ENCODE assay signal across 22 cellular contexts in the genomic region with DNA sequence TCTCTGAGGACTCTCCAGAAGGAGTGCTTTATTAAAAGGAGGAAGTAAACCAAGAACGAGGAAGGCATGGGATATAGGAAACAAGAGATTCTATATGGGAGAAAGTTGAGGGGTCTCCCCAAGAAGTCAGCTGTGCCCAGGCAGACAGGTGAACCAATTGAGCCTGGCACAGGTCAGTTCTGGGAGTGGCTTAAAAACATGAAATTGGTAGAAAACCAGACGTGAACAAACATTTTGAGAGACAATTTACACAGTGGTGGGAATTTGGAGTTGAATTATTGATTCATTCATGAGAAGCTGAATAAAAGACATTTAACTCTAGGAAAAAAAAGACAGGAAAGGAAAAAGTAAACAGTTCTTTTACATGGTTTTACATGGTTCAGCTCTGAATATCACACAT. TPM values are rescaled to one million over a fixed set of nuclear protein-coding genes. Genes with fewer than 3 reads are reported as not detected.
A peak's percentile ranks its signal among the peaks of the same experiment; 100 is the strongest.
DNase-seq lines count a peak whose midpoint lies in the region; ATAC-seq, FAIRE-seq and TF ChIP-seq lines count a peak whose summit lies in the region.
"Had no signal": no experiment of that assay in that cellular context is flagged by ENCODE, and none has a peak within 500 bp of the region (broad histone marks: within the 10 kb centered on the region; RNA-seq: fewer than 3 reads in every experiment).

No MANE protein-coding gene starts in this region.

- no peak overlapping the region for H3K27ac ChIP-seq in right lobe of liver
- no peak overlapping the region for H3K27ac ChIP-seq in HepG2 (ENCODE audit: extremely low read length, insufficient read depth, low read length)
- H3K27ac ChIP-seq: BLaER1 had no signal

- TF ChIP-seq CTCF in right lobe of liver (IDR thresholded peaks at IDR 0.05) = no peak
- no peak for TF ChIP-seq CTCF in HepG2 (CRISPR knock-in tag; IDR thresholded peaks at IDR 0.05)

- CTCF ChIA-PET in HepG2 (lab: Yijun Ruan, JAX; ENCODE audit: low intra/inter-chr PET ratio, low total read pairs) = no interaction called here

- H3K9me3 ChIP-seq in right lobe of liver (no peaks in the 10 kb centered on the region), HepG2 (ENCODE audit: low read length) (no peaks in the 10 kb centered on the region)
- H3K9me3 ChIP-seq: BE2C, BLaER1 had no signal

- no peak overlapping the region for H3K4me3 ChIP-seq in right lobe of liver
- no peak overlapping the region for H3K4me3 ChIP-seq in HepG2 (replicated peaks in 1 of 3; ENCODE audit: insufficient read depth in 1 of 3, low read depth in 2 of 3, low read length in 3 of 3)
- H3K4me3 ChIP-seq: BLaER1 had no signal

- BruUV-seq in HepG2 (replicated peaks; lab: Mats Ljungman, UMichigan) = no TSS peak

- no peak for TF ChIP-seq RAD21 in HepG2 (CRISPR knock-in tag; IDR thresholded peaks at IDR 0.05)

- H3K36me3 ChIP-seq in right lobe of liver = no peaks in the 10 kb centered on the region
- H3K36me3 ChIP-seq in HepG2 (replicated peaks in 1 of 2; ENCODE audit: control insufficient read depth in 1 of 2, insufficient read depth in 2 of 2, low read length in 2 of 2) = no peaks in the 10 kb centered on the region
- H3K36me3 ChIP-seq: BE2C, BLaER1 had no signal

- H3K79me2 ChIP-seq in HepG2 (ENCODE audit: insufficient read depth, low read length) = no peaks in the 10 kb centered on the region

- no peak for TF ChIP-seq EP300 in HepG2 (IDR thresholded peaks at IDR 0.05; ENCODE audit: low read depth in 2 of 2, low read length in 2 of 2)
- TF ChIP-seq EP300 in HepG2 (CRISPR knock-in tag; IDR thresholded peaks at IDR 0.05; ENCODE audit: borderline replicate concordance) = no peak

- no peak overlapping the region for H2AFZ ChIP-seq in HepG2 (ENCODE audit: low read length)

- TF ChIP-seq POLR2A in right lobe of liver (IDR thresholded peaks at IDR 0.05) = no peak
- TF ChIP-seq POLR2A in HepG2 (IDR thresholded peaks at IDR 0.05; ENCODE audit: insufficient read depth in 1 of 2, low read depth in 2 of 2, low read length in 2 of 2) = no peak

- H3K9ac ChIP-seq in HepG2 (ENCODE audit: insufficient read depth, low read depth, low read length) = no peak overlapping the region
- H3K9ac ChIP-seq: BLaER1 had no signal

- peak; percentile 29 to 55 (median 42) for ATAC-seq in right lobe of liver
- ATAC-seq in HepG2 = no peak
- no peak for ATAC-seq in stimulated activated effector memory CD8-positive, alpha-beta T cell treated with anti-CD3 and anti-CD28 coated beads, Interleukin-12 subunit alpha, Interleukin-12 subunit beta, amount 100 ng/mL, for 72 hours

- WGBS in right lobe of liver (ENCODE audit: insufficient coverage, low coverage, low lambda C conversion rate, missing lambda C conversion rate) = 46% methylated on average over 2 of the region's 2 CpGs
- WGBS in HepG2 (ENCODE audit: low lambda C conversion rate) = 44% methylated on average over 2 of the region's 2 CpGs

- FAIRE-seq in HepG2 (lab: Jason Lieb, UNC) = no peak
- FAIRE-seq: A204.1, G401.6, GM12891 had no signal

- H3K4me1 Mint-ChIP-seq in stimulated activated effector memory CD8-positive, alpha-beta T cell treated with anti-CD3 and anti-CD28 coated beads, Interleukin-12 subunit alpha, Interleukin-12 subunit beta, amount 100 ng/mL, for 72 hours = no peaks in the 10 kb centered on the region
- H3K4me1 Mint-ChIP-seq: CD14-positive monocyte; CD4-positive, alpha-beta memory T cell; CD8-positive, alpha-beta memory T cell had no signal

- H3K9me3 Mint-ChIP-seq in stimulated activated effector memory CD8-positive, alpha-beta T cell treated with anti-CD3 and anti-CD28 coated beads, Interleukin-12 subunit alpha, Interleukin-12 subunit beta, amount 100 ng/mL, for 72 hours = no peaks in the 10 kb centered on the region
- H3K9me3 Mint-ChIP-seq: CD8-positive, alpha-beta memory T cell had no signal

- POLR2A ChIA-PET in HepG2 (lab: Yijun Ruan, JAX) = interaction anchor here (1.5 kb wide), 1 partner anchor 58 kb away, joined by 3 read pairs; a partner anchor contains a TSS

- H3K27me3 ChIP-seq in right lobe of liver = no peaks in the 10 kb centered on the region
- no peaks in the 10 kb centered on the region for H3K27me3 ChIP-seq in HepG2 (ENCODE audit: control insufficient read depth in 1 of 2, insufficient read depth in 2 of 2, low read length in 2 of 2)
- H3K27me3 ChIP-seq: BLaER1 had no signal

- no peak overlapping the region for H3K27ac Mint-ChIP-seq in stimulated activated effector memory CD8-positive, alpha-beta T cell treated with anti-CD3 and anti-CD28 coated beads, Interleukin-12 subunit alpha, Interleukin-12 subunit beta, amount 100 ng/mL, for 72 hours
- H3K27ac Mint-ChIP-seq: CD14-positive monocyte; CD4-positive, alpha-beta memory T cell; CD4-positive, CD25-positive, alpha-beta regulatory T cell had no signal

- DNase-seq in right lobe of liver = no peak
- no peak for DNase-seq in HepG2 (ENCODE audit: low spot score)
- DNase-seq in OCI-M1 (lab: John Stamatoyannopoulos, UW) = peak; percentile 29
- no peak for DNase-seq in stimulated activated effector memory CD8-positive, alpha-beta T cell treated with anti-CD3 and anti-CD28 coated beads, Interleukin-12 subunit alpha, Interleukin-12 subunit beta, amount 100 ng/mL, for 72 hours (ENCODE audit: low spot score in 2 of 2)
- no peak for DNase-seq in activated naive CD4-positive, alpha-beta T cell treated with Interleukin-2 at 50 U/mL for 16 hours
- DNase-seq: 8988T; ACHN; BE2C; C1 segment of cervical spinal cord; CD4-positive, alpha-beta memory T cell; CD4-positive, CD25-positive, alpha-beta regulatory T cell; CD8-positive, alpha-beta memory T cell; COR-L47; DMS 273 treated with DMSO at 0.1 percent for 48 hours; DMS153; DMS79 treated with DMSO at 0.1 percent for 48 hours; GF-D8 had no signal

- intact Hi-C loops in right lobe of liver (cut with DNase I) = no loop called here
- intact Hi-C loops in HepG2 (cut with micrococcal nuclease; ENCODE audit: unreplicated experiment) = no loop called here

- H3K4me3 Mint-ChIP-seq in stimulated activated effector memory CD8-positive, alpha-beta T cell treated with anti-CD3 and anti-CD28 coated beads, Interleukin-12 subunit alpha, Interleukin-12 subunit beta, amount 100 ng/mL, for 72 hours = no peak overlapping the region
- H3K4me3 Mint-ChIP-seq: CD4-positive, alpha-beta memory T cell; CD4-positive, CD25-positive, alpha-beta regulatory T cell; CD8-positive, alpha-beta memory T cell had no signal

- no peaks in the 10 kb centered on the region for H3K36me3 Mint-ChIP-seq in stimulated activated effector memory CD8-positive, alpha-beta T cell treated with anti-CD3 and anti-CD28 coated beads, Interleukin-12 subunit alpha, Interleukin-12 subunit beta, amount 100 ng/mL, for 72 hours
- H3K36me3 Mint-ChIP-seq: CD14-positive monocyte; CD4-positive, alpha-beta memory T cell; CD4-positive, CD25-positive, alpha-beta regulatory T cell; CD8-positive, alpha-beta memory T cell had no signal

- H3K4me1 ChIP-seq in right lobe of liver = no peaks in the 10 kb centered on the region
- H3K4me1 ChIP-seq in HepG2 (ENCODE audit: insufficient read depth, low read length) = no peaks in the 10 kb centered on the region
- H3K4me1 ChIP-seq: BE2C, BLaER1 had no signal

- H3K4me2 ChIP-seq in HepG2 (ENCODE audit: low read depth, low read length) = no peak overlapping the region
- H3K4me2 ChIP-seq: BLaER1 had no signal

- in situ Hi-C loops in HepG2 (cut with HindIII; ENCODE audit: extremely low pct_ligation_motif_present, low pct_unique_long_range_greater_than_20kb) = no loop called here

- no peaks in the 10 kb centered on the region for H4K20me1 ChIP-seq in HepG2 (ENCODE audit: insufficient read depth, low read length)
- H4K20me1 ChIP-seq: BLaER1 had no signal

RNA-seq across cellular contexts. Expression of a gene that starts 16.4 kb away (rescaled TPM):
- total RNA-seq in right lobe of liver (1 to 10 TPM in 5 of 6 experiments, under 1 TPM in 1; 0.75 to 2.0 (median 1.3) TPM), HepG2 (2016; rRNA removed; fragmentation: Illumina TruSeq; extraction: Trizol) (0.52 and 1.1 TPM in 2 replicates)
- 1.1 and 1.6 TPM in 2 replicates for total RNA-seq in HepG2 (2016; cell fraction: cytosol; rRNA removed; fragmentation: Illumina TruSeq; extraction: Trizol; ENCODE audit: low read depth)
- total RNA-seq in HepG2 (2016; cell fraction: insoluble cytoplasmic fraction; rRNA removed; fragmentation: Illumina TruSeq; extraction: Trizol) = 0.42 and 0.63 TPM in 2 replicates
- total RNA-seq in HepG2 (2016; cell fraction: membrane; rRNA removed; fragmentation: Illumina TruSeq; extraction: Trizol) = 1.5 and 1.6 TPM in 2 replicates
- 0.99 and 1.6 TPM in 2 replicates for total RNA-seq in HepG2 (2016; cell fraction: nucleus; rRNA removed; fragmentation: Illumina TruSeq; extraction: Trizol)
- 3.0 and 3.1 TPM in 2 replicates for polyA plus RNA-seq in HepG2 (2011; rRNA removed)
- 0.50 and 0.90 TPM in 2 replicates for polyA plus RNA-seq in HepG2 (2011; cell fraction: cytosol; rRNA removed)
- polyA plus RNA-seq in HepG2 (2011; cell fraction: nucleus; rRNA removed) = 6.5 and 7.2 TPM in 2 replicates
- polyA plus RNA-seq in HepG2 (2012) = 2.0 and 3.5 TPM in 2 replicates
- 0.02 and 0.06 TPM in 2 replicates for polyA plus RNA-seq in HepG2 (2016; cell fraction: cytosol; fragmentation: Illumina TruSeq; extraction: Trizol; ENCODE audit: low read depth)
- polyA plus RNA-seq in HepG2 (2016; cell fraction: insoluble cytoplasmic fraction; fragmentation: Illumina TruSeq; extraction: Trizol; ENCODE audit: low read depth) = 0.32 and 0.35 TPM in 2 replicates
- polyA plus RNA-seq in HepG2 (2016; cell fraction: membrane; fragmentation: Illumina TruSeq; extraction: Trizol; ENCODE audit: low read depth) = 0.06 and 0.13 TPM in 2 replicates
- polyA plus RNA-seq in HepG2 (2016; cell fraction: nucleus; fragmentation: Illumina TruSeq; extraction: Trizol; ENCODE audit: insufficient read depth, low read depth) = 2.2 and 3.7 TPM in 2 replicates
- 0.12 and 0.46 TPM in 2 replicates for polyA minus RNA-seq in HepG2 (2011; rRNA and poly(A)+ RNA removed; ENCODE audit: low replicate concordance)
- polyA minus RNA-seq in HepG2 (2011; cell fraction: cytosol; rRNA and poly(A)+ RNA removed) = 0.88 and 1.4 TPM in 2 replicates
- 5.5 and 11.3 TPM in 2 replicates for polyA minus RNA-seq in HepG2 (2011; cell fraction: nucleus; rRNA and poly(A)+ RNA removed)
- polyA plus RNA-seq: CD14-positive monocyte; CD4-positive, alpha-beta memory T cell; CD8-positive, alpha-beta memory T cell had no signal

RNA-seq across cellular contexts. Expression of a gene that starts 22.7 kb away (rescaled TPM):
- total RNA-seq in right lobe of liver (under 1 TPM in 1 of 6 experiments, not detected in 5; 0.37 TPM), HepG2 (2016; rRNA removed; fragmentation: Illumina TruSeq; extraction: Trizol) (0.91 and 1.3 TPM in 2 replicates)
- total RNA-seq in HepG2 (2016; cell fraction: cytosol; rRNA removed; fragmentation: Illumina TruSeq; extraction: Trizol; ENCODE audit: low read depth) = 0.61 TPM in 1 of 2 replicates, not detected in the other
- total RNA-seq in HepG2 (2016; cell fraction: insoluble cytoplasmic fraction; rRNA removed; fragmentation: Illumina TruSeq; extraction: Trizol) = 1.3 and 1.6 TPM in 2 replicates
- total RNA-seq in HepG2 (2016; cell fraction: membrane; rRNA removed; fragmentation: Illumina TruSeq; extraction: Trizol) = 0.25 and 0.34 TPM in 2 replicates
- total RNA-seq in HepG2 (2016; cell fraction: nucleus; rRNA removed; fragmentation: Illumina TruSeq; extraction: Trizol) = 1.3 and 1.9 TPM in 2 replicates
- polyA plus RNA-seq in HepG2 (2011; rRNA removed) = 2.4 and 2.7 TPM in 2 replicates
- 1.1 and 2.1 TPM in 2 replicates for polyA plus RNA-seq in HepG2 (2011; cell fraction: cytosol; rRNA removed)
- polyA plus RNA-seq in HepG2 (2011; cell fraction: nucleus; rRNA removed) = 0.14 and 0.80 TPM in 2 replicates
- polyA plus RNA-seq in HepG2 (2012) = 2.1 and 3.8 TPM in 2 replicates
- polyA plus RNA-seq in HepG2 (2016; cell fraction: cytosol; fragmentation: Illumina TruSeq; extraction: Trizol; ENCODE audit: low read depth) = 0.18 and 0.35 TPM in 2 replicates
- polyA plus RNA-seq in HepG2 (2016; cell fraction: insoluble cytoplasmic fraction; fragmentation: Illumina TruSeq; extraction: Trizol; ENCODE audit: low read depth) = 1.1 TPM in 2 replicates
- 0.19 TPM in 1 of 2 replicates, not detected in the other for polyA plus RNA-seq in HepG2 (2016; cell fraction: membrane; fragmentation: Illumina TruSeq; extraction: Trizol; ENCODE audit: low read depth)
- polyA plus RNA-seq in HepG2 (2016; cell fraction: nucleus; fragmentation: Illumina TruSeq; extraction: Trizol; ENCODE audit: insufficient read depth, low read depth) = 2.6 and 2.9 TPM in 2 replicates
- 0.86 TPM in 1 of 2 replicates, not detected in the other for polyA minus RNA-seq in HepG2 (2011; rRNA and poly(A)+ RNA removed; ENCODE audit: low replicate concordance)
- 0.49 and 1.1 TPM in 2 replicates for polyA minus RNA-seq in HepG2 (2011; cell fraction: cytosol; rRNA and poly(A)+ RNA removed)
- polyA minus RNA-seq in HepG2 (2011; cell fraction: nucleus; rRNA and poly(A)+ RNA removed) = 0.52 and 1.6 TPM in 2 replicates
- total RNA-seq: CD4-positive, alpha-beta memory T cell; CD4-positive, CD25-positive, alpha-beta regulatory T cell had no signal
- polyA plus RNA-seq: CD14-positive monocyte; CD4-positive, alpha-beta memory T cell; CD8-positive, alpha-beta memory T cell had no signal

RNA-seq across cellular contexts. Expression of a gene that starts 57.7 kb away (rescaled TPM):
- total RNA-seq in right lobe of liver (10 to 100 TPM; 12.2 to 21.6 (median 14.0) TPM), HepG2 (2016; rRNA removed; fragmentation: Illumina TruSeq; extraction: Trizol) (21.7 and 30.9 TPM in 2 replicates)
- total RNA-seq in HepG2 (2016; cell fraction: cytosol; rRNA removed; fragmentation: Illumina TruSeq; extraction: Trizol; ENCODE audit: low read depth) = 24.1 and 25.6 TPM in 2 replicates
- total RNA-seq in HepG2 (2016; cell fraction: insoluble cytoplasmic fraction; rRNA removed; fragmentation: Illumina TruSeq; extraction: Trizol) = 22.9 and 27.4 TPM in 2 replicates
- total RNA-seq in HepG2 (2016; cell fraction: membrane; rRNA removed; fragmentation: Illumina TruSeq; extraction: Trizol) = 7.3 and 9.1 TPM in 2 replicates
- 51.4 and 56.6 TPM in 2 replicates for total RNA-seq in HepG2 (2016; cell fraction: nucleus; rRNA removed; fragmentation: Illumina TruSeq; extraction: Trizol)
- 11.7 and 12.7 TPM in 2 replicates for polyA plus RNA-seq in HepG2 (2011; rRNA removed)
- 8.3 and 8.8 TPM in 2 replicates for polyA plus RNA-seq in HepG2 (2011; cell fraction: cytosol; rRNA removed)
- polyA plus RNA-seq in HepG2 (2011; cell fraction: nucleus; rRNA removed) = 31.9 and 33.8 TPM in 2 replicates
- polyA plus RNA-seq in HepG2 (2012) = 9.5 and 11.6 TPM in 2 replicates
- polyA plus RNA-seq in HepG2 (2016; cell fraction: cytosol; fragmentation: Illumina TruSeq; extraction: Trizol; ENCODE audit: low read depth) = 3.5 and 3.9 TPM in 2 replicates
- polyA plus RNA-seq in HepG2 (2016; cell fraction: insoluble cytoplasmic fraction; fragmentation: Illumina TruSeq; extraction: Trizol; ENCODE audit: low read depth) = 16.9 and 20.5 TPM in 2 replicates
- polyA plus RNA-seq in HepG2 (2016; cell fraction: membrane; fragmentation: Illumina TruSeq; extraction: Trizol; ENCODE audit: low read depth) = 3.1 and 4.9 TPM in 2 replicates
- polyA plus RNA-seq in HepG2 (2016; cell fraction: nucleus; fragmentation: Illumina TruSeq; extraction: Trizol; ENCODE audit: insufficient read depth, low read depth) = 44.8 and 47.2 TPM in 2 replicates
- 74.0 and 88.3 TPM in 2 replicates for polyA minus RNA-seq in HepG2 (2011; rRNA and poly(A)+ RNA removed; ENCODE audit: low replicate concordance)
- polyA minus RNA-seq in HepG2 (2011; cell fraction: cytosol; rRNA and poly(A)+ RNA removed) = 16.3 and 16.4 TPM in 2 replicates
- 77.4 and 82.3 TPM in 2 replicates for polyA minus RNA-seq in HepG2 (2011; cell fraction: nucleus; rRNA and poly(A)+ RNA removed)

Comparison
In these comparisons a context has a peak if more than half of its experiments do, and no peak if none do; other contexts are left out.
1. ATAC-seq: peak in right lobe of liver (4 of 4); none in HepG2 (single experiment) and stimulated activated effector memory CD8-positive, alpha-beta T cell treated with anti-CD3 and anti-CD28 coated beads, Interleukin-12 subunit alpha, Interleukin-12 subunit beta, amount 100 ng/mL, for 72 hours (single experiment).